1 cellular context compared by ENCODE assay signal in genomic region chr22:50640296-50640695, GRCh38. TPM values are rescaled to one million over a fixed set of nuclear protein-coding genes. Genes with fewer than 3 reads are reported as not detected.
"Had no signal": no experiment of that assay in that cellular context is flagged by ENCODE, and none has a peak within 500 bp of the region (broad histone marks: within the 10 kb centered on the region; RNA-seq: fewer than 3 reads in every experiment).

No MANE protein-coding gene starts in this region.

RNA-seq across cellular contexts. Expression of gene MAPK8IP2, which starts 39.7 kb away (rescaled TPM):
- total RNA-seq: GM23248 had no signal
